8 cellular contexts compared by ENCODE assay signal in the genomic region with DNA sequence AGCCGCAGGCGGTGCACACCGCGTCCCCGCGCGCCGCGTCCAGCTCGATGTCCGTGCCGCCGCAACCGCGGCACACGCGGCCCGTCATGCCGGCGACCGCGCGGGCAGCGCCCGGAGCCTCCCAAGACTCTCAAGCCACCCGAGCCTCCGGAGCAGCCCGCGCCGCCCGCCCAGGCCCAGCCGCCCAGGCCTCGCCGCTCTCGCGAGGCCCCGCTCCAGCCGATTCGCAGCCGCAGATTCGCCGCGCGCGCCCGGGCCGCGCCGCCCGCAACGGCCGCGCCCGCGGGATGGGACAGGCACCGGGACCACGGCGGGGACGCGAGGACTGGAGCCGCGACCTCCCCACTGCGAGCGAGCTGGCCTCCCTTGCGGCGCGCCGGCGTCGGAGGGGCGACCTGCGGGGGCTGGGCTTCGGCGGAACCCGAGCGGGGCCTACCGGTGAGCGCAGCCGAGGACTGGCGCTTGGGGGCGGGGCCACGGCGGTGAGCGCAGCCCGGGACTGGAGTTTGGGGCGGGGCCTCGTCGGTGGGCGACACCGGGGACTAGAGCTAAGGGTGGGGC. TPM values are rescaled to one million over a fixed set of nuclear protein-coding genes. Genes with fewer than 3 reads are reported as not detected.
DNase-seq lines count a peak whose midpoint lies in the region; ATAC-seq and TF ChIP-seq lines count a peak whose summit lies in the region.

Gene BRF1, minus strand, starts transcription at position 460 of the 561 bp plus-strand sequence. Its CDS starts 372 bp downstream, at position 88.

- H3K27me3 ChIP-seq in CD8-positive, alpha-beta memory T cell (ENCODE audit: insufficient read depth, low read length, poor library complexity, severe bottlenecking) = no peaks in the 10 kb centered on the region

- H3K4me2 ChIP-seq in OCI-LY7 (ENCODE audit: low read length) = peak within 1 kb of the TSS; percentile 94

- peaks cover 0 to 1% (median 0%) of the 10 kb centered on the region in 3 donors for H3K36me3 Mint-ChIP-seq in CD8-positive, alpha-beta memory T cell

- no peaks in the 10 kb centered on the region for H3K36me3 ChIP-seq in CD8-positive, alpha-beta memory T cell (ENCODE audit: insufficient read depth, low read length)
- no peaks in the 10 kb centered on the region for H3K36me3 ChIP-seq in OCI-LY7 (ENCODE audit: insufficient read depth, low read length)

- no peak for TF ChIP-seq CTCF in OCI-LY7 (conservative IDR thresholded peaks at IDR 0.05; ENCODE audit: low read length)

- H3K4me1 ChIP-seq in CD8-positive, alpha-beta memory T cell (ENCODE audit: insufficient read depth, low read length) = peaks cover 26% of the 10 kb centered on the region
- H3K4me1 ChIP-seq in OCI-LY7 (ENCODE audit: insufficient read depth, low read length, poor library complexity, severe bottlenecking) = peaks cover 14% of the 10 kb centered on the region

- peaks cover 31 to 42% (median 37%) of the 10 kb centered on the region in 3 donors for H3K4me1 Mint-ChIP-seq in CD8-positive, alpha-beta memory T cell

- H3K9me2 ChIP-seq in OCI-LY7 (ENCODE audit: insufficient read depth, low read length) = no peaks in the 10 kb centered on the region

- CTCF ChIA-PET in CD8-positive, alpha-beta memory T cell (lab: Charles Lee) = interaction anchor here (1.0 to 2.5 kb wide), 11 partner anchors 10 to 210 kb away, joined by 3 to 11 read pairs (median 4); partner anchors contain the start of genes BTBD6 and PACS2
- CTCF ChIA-PET in OCI-LY7 (lab: Charles Lee; ENCODE audit: unreplicated experiment) = interaction anchor here (0.6 to 1.8 kb wide), 5 partner anchors 12 to 119 kb away, joined by 3 to 7 read pairs (median 3); partner anchors contain the start of genes NUDT14 and PACS2

- H3K79me2 ChIP-seq in OCI-LY7 (ENCODE audit: insufficient read depth, low read depth, low read length) = peaks cover 12% of the 10 kb centered on the region; the same call in 1 of the 2 replicates

- H3K9me3 ChIP-seq in CD8-positive, alpha-beta memory T cell (ENCODE audit: low read length) = no peaks in the 10 kb centered on the region
- peaks cover 5% of the 10 kb centered on the region; the same call in 1 of the 2 replicates for H3K9me3 ChIP-seq in OCI-LY7 (ENCODE audit: low read length)

- intact Hi-C loops in OCI-LY7 (cut with micrococcal nuclease; ENCODE audit: unreplicated experiment) = loop anchor here (5.0 kb wide), 1 partner anchor 52 kb away; no protein-coding TSS in a partner anchor

- peak within 1 kb of the TSS; percentile 41; the same call in 1 of the 2 replicates for H2AFZ ChIP-seq in OCI-LY7 (ENCODE audit: low read length)

- peak; percentile 95 to 99 (median 97) for DNase-seq in CD8-positive, alpha-beta memory T cell
- DNase-seq in HK-2 (ENCODE audit: unreplicated experiment) = peak; percentile 91
- DNase-seq in OCI-LY7 (ENCODE audit: low spot score) = peak; percentile 92
- peak; percentile 96 for DNase-seq in activated T-cell treated with anti-CD3 and anti-CD28 coated beads for 4 hours
- peak; percentile 34 for DNase-seq in epithelial cell of prostate (ENCODE audit: low read depth, low spot score)
- peak; percentile 93 for DNase-seq in mucosa of gallbladder (ENCODE audit: low spot score)
- peak; percentile 89 to 97 for DNase-seq in stimulated activated CD8-positive, alpha-beta memory T cell treated with anti-CD3 and anti-CD28 coated beads, Interleukin-4, amount 100 ng/mL, for 4 hours (ENCODE audit: low read depth in 2 of 2, low spot score in 1 of 2)

- H3K27ac ChIP-seq in CD8-positive, alpha-beta memory T cell (ENCODE audit: low read depth, low read length) = peak within 1 kb of the TSS; percentile 71
- H3K27ac ChIP-seq in OCI-LY7 (ENCODE audit: low read depth, low read length, poor library complexity, severe bottlenecking) (peak within 1 kb of the TSS; percentile 73), epithelial cell of prostate (peak within 1 kb of the TSS; percentile 88)

- H3K9me3 Mint-ChIP-seq in CD8-positive, alpha-beta memory T cell = peaks cover 0 to 2% (median 0%) of the 10 kb centered on the region in 5 donors

- H3K27ac Mint-ChIP-seq in CD8-positive, alpha-beta memory T cell = peak within 1 kb of the TSS; percentile 90 to 96 (median 94)

- POLR2A ChIA-PET in CD8-positive, alpha-beta memory T cell (lab: Charles Lee) = interaction anchor here (0.6 to 2.0 kb wide), 10 partner anchors 8 to 367 kb away, joined by 3 to 35 read pairs (median 4); partner anchors contain the start of genes BTBD6, CDCA4, GPR132 and PACS2
- POLR2A ChIA-PET in OCI-LY7 (lab: Charles Lee) = interaction anchor here (0.6 to 1.8 kb wide), 2 partner anchors 14 to 116 kb away, joined by 3 to 5 read pairs; partner anchors contain the start of gene PACS2

- H4K20me1 ChIP-seq in OCI-LY7 (ENCODE audit: insufficient read depth, low read length) = no peaks in the 10 kb centered on the region

- no TSS peak for BruUV-seq in OCI-LY7 (replicated peaks; lab: Mats Ljungman, UMichigan)

- H3K4me3 Mint-ChIP-seq in CD8-positive, alpha-beta memory T cell = peak within 1 kb of the TSS; percentile 88 to 96 (median 91)

- peak; percentile 87 for ATAC-seq in GM19463 (IDR thresholded peaks at IDR 0.05; ENCODE audit: unreplicated experiment)

- H3K27me3 Mint-ChIP-seq in CD8-positive, alpha-beta memory T cell = no peaks in the 10 kb centered on the region

- peak within 1 kb of the TSS; percentile 80 for H3K4me3 ChIP-seq in CD8-positive, alpha-beta memory T cell (ENCODE audit: low read length)
- H3K4me3 ChIP-seq in OCI-LY7 (ENCODE audit: low read depth, low read length, poor library complexity, severe bottlenecking) = peak within 1 kb of the TSS; percentile 70

RNA-seq across cellular contexts. Expression of gene BRF1, which starts in this region (rescaled TPM):
- total RNA-seq in CD8-positive, alpha-beta memory T cell = 10 to 100 TPM; 29.4 to 31.7 TPM
- polyA plus RNA-seq in CD8-positive, alpha-beta memory T cell = 13.0 TPM
- total RNA-seq in OCI-LY7 (2014; rRNA removed; shearing (Covaris generic)) = 23.7 and 25.5 TPM in 2 replicates
- total RNA-seq in OCI-LY7 (2022) (26.4 and 27.0 TPM in 2 replicates), mucosa of gallbladder (51.7 TPM)

Comparison
In these comparisons a context has a peak if more than half of its experiments do, and no peak if none do; other contexts are left out.
1. Peak in every context shown above with its lines: DNase-seq, ATAC-seq, H3K4me3 ChIP-seq and H3K27ac ChIP-seq.
2. DNase-seq: peak in every context shown above with its lines; median percentile 97 in CD8-positive, alpha-beta memory T cell; 96 in activated T-cell treated with anti-CD3 and anti-CD28 coated beads for 4 hours; 93 in mucosa of gallbladder; 93 in stimulated activated CD8-positive, alpha-beta memory T cell treated with anti-CD3 and anti-CD28 coated beads, Interleukin-4, amount 100 ng/mL, for 4 hours; 92 in OCI-LY7; 91 in HK-2; 34 in epithelial cell of prostate.